37 cellular contexts compared by ENCODE assay signal in genomic region chr1:223378754-223379153, GRCh38. TPM values are rescaled to one million over a fixed set of nuclear protein-coding genes. Genes with fewer than 3 reads are reported as not detected.
"Had no signal": no experiment of that assay in that cellular context is flagged by ENCODE, and none has a peak within 500 bp of the region (broad histone marks: within the 10 kb centered on the region; RNA-seq: fewer than 3 reads in every experiment).

No MANE protein-coding gene starts in this region.

- H3K4me3 Mint-ChIP-seq: activated naive CD4-positive, alpha-beta T cell treated with anti-CD3 and anti-CD28 coated beads for 36 hours; activated naive CD8-positive, alpha-beta T cell treated with anti-CD3 and anti-CD28 coated beads for 36 hours; activated T-helper 1 cell treated with anti-CD3 and anti-CD28 coated beads, Interleukin-12 subunit alpha, Interleukin-12 subunit beta, Interleukin-2, Interleukin-4 antibody, amounts not matched to agents 30 ng/mL and 10 ng/mL and 1 ng/mL, durations not matched to agents 14 hours and 24 hours and 36 hours; naive B cell; nephron progenitor cell; stimulated activated effector memory CD8-positive, alpha-beta T cell treated with anti-CD3 and anti-CD28 coated beads, Interleukin-12 subunit alpha, Interleukin-12 subunit beta, amount 100 ng/mL, for 72 hours had no signal

- H3K27me3 ChIP-seq: body of pancreas, colonic mucosa, esophagus squamous epithelium, neutrophil, ovary, right lobe of liver, stomach, thyroid gland had no signal

- H3K36me3 ChIP-seq: adrenal gland, colonic mucosa, esophagus squamous epithelium, heart right ventricle, left ventricle myocardium inferior, neutrophil, ovary, right lobe of liver, stomach, thyroid gland had no signal

- ATAC-seq: body of pancreas; heart right ventricle; mucosa of descending colon; right lobe of liver; stimulated activated effector memory CD8-positive, alpha-beta T cell treated with anti-CD3 and anti-CD28 coated beads, Interleukin-12 subunit alpha, Interleukin-12 subunit beta, amount 100 ng/mL, for 72 hours had no signal

- H3K27ac ChIP-seq: adrenal gland, body of pancreas, colonic mucosa, epithelial cell of prostate, esophagus squamous epithelium, heart right ventricle, left ventricle myocardium inferior, neutrophil, ovary, right lobe of liver, stomach, thyroid gland had no signal

- DNase-seq: activated CD4-positive, alpha-beta T cell treated with anti-CD3 and anti-CD28 coated beads for 4 hours; activated CD4-positive, alpha-beta T cell treated with anti-CD3 and anti-CD28 coated beads, Interleukin-2, amount 50 U/mL, for 48 hours; activated CD8-positive, alpha-beta memory T cell treated with anti-CD3 and anti-CD28 coated beads, Interleukin-2, amount 50 U/mL, for 4 hours; activated effector memory CD4-positive, alpha-beta T cell treated with anti-CD3 and anti-CD28 coated beads, Interleukin-2, amount 50 U/mL, for 16 hours; activated naive CD4-positive, alpha-beta T cell treated with anti-CD3 and anti-CD28 coated beads for 36 hours; activated naive CD8-positive, alpha-beta T cell treated with anti-CD3 and anti-CD28 coated beads for 36 hours; activated T-cell treated with anti-CD3 and anti-CD28 coated beads, Interleukin-2, amount 50 U/mL, for 1 hour; adrenal gland; aorta; body of pancreas; cerebellar nuclear complex; colonic mucosa; effector CD8-positive, alpha-beta T cell; esophagus squamous epithelium; foreskin melanocyte; heart right ventricle; left ventricle myocardium inferior; mucosa of descending colon; naive B cell; nephron progenitor cell; ovary; right lobe of liver; stimulated activated CD4-positive, alpha-beta T cell treated with anti-CD3 and anti-CD28 coated beads, Interleukin-4, amount 100 ng/mL, for 24 hours; stomach; thyroid gland had no signal

- H3K27ac Mint-ChIP-seq: activated naive CD4-positive, alpha-beta T cell treated with anti-CD3 and anti-CD28 coated beads for 36 hours; activated naive CD8-positive, alpha-beta T cell treated with anti-CD3 and anti-CD28 coated beads for 36 hours; activated T-helper 1 cell treated with anti-CD3 and anti-CD28 coated beads, Interleukin-12 subunit alpha, Interleukin-12 subunit beta, Interleukin-2, Interleukin-4 antibody, amounts not matched to agents 30 ng/mL and 10 ng/mL and 1 ng/mL, durations not matched to agents 14 hours and 24 hours and 36 hours; naive B cell; nephron progenitor cell; progenitor cell of endocrine pancreas; stimulated activated effector memory CD8-positive, alpha-beta T cell treated with anti-CD3 and anti-CD28 coated beads, Interleukin-12 subunit alpha, Interleukin-12 subunit beta, amount 100 ng/mL, for 72 hours had no signal

- H3K9me3 ChIP-seq: body of pancreas, colonic mucosa, mucosa of descending colon, neutrophil, ovary, right lobe of liver, thyroid gland had no signal

- H3K9me3 Mint-ChIP-seq: activated T-helper 1 cell treated with anti-CD3 and anti-CD28 coated beads, Interleukin-12 subunit alpha, Interleukin-12 subunit beta, Interleukin-2, Interleukin-4 antibody, amounts not matched to agents 30 ng/mL and 10 ng/mL and 1 ng/mL, durations not matched to agents 14 hours and 24 hours and 36 hours; stimulated activated effector memory CD8-positive, alpha-beta T cell treated with anti-CD3 and anti-CD28 coated beads, Interleukin-12 subunit alpha, Interleukin-12 subunit beta, amount 100 ng/mL, for 72 hours had no signal

- H3K4me1 ChIP-seq: adrenal gland, body of pancreas, colonic mucosa, esophagus squamous epithelium, heart right ventricle, left ventricle myocardium inferior, right lobe of liver, stomach, thyroid gland had no signal

- H3K4me1 Mint-ChIP-seq: activated naive CD8-positive, alpha-beta T cell treated with anti-CD3 and anti-CD28 coated beads for 36 hours; naive B cell; stimulated activated effector memory CD8-positive, alpha-beta T cell treated with anti-CD3 and anti-CD28 coated beads, Interleukin-12 subunit alpha, Interleukin-12 subunit beta, amount 100 ng/mL, for 72 hours had no signal

- H3K36me3 Mint-ChIP-seq: activated naive CD8-positive, alpha-beta T cell treated with anti-CD3 and anti-CD28 coated beads for 36 hours; stimulated activated effector memory CD8-positive, alpha-beta T cell treated with anti-CD3 and anti-CD28 coated beads, Interleukin-12 subunit alpha, Interleukin-12 subunit beta, amount 100 ng/mL, for 72 hours had no signal

- H3K4me3 ChIP-seq: adrenal gland, body of pancreas, colonic mucosa, esophagus squamous epithelium, heart right ventricle, left ventricle myocardium inferior, lung, mucosa of descending colon, ovary, right lobe of liver, stomach, thyroid gland had no signal

RNA-seq across cellular contexts. Expression of gene CCDC185, which starts 14.5 kb away (rescaled TPM):
- total RNA-seq: activated CD8-positive, alpha-beta memory T cell treated with anti-CD3 and anti-CD28 coated beads for 36 hours; activated naive CD4-positive, alpha-beta T cell treated with anti-CD3 and anti-CD28 coated beads for 36 hours; activated naive CD8-positive, alpha-beta T cell treated with anti-CD3 and anti-CD28 coated beads for 36 hours; activated T-helper 1 cell treated with anti-CD3 and anti-CD28 coated beads, Interleukin-12 subunit alpha, Interleukin-12 subunit beta, Interleukin-2, Interleukin-4 antibody, amounts not matched to agents 30 ng/mL and 10 ng/mL and 1 ng/mL, durations not matched to agents 14 hours and 24 hours and 36 hours; adrenal gland; aorta; body of pancreas; colonic mucosa; dermis microvascular lymphatic vessel endothelial cell; glomerular endothelial cell; heart right ventricle; left ventricle myocardium inferior; lung; mesenteric fat pad; mucosa of descending colon; ovary; progenitor cell of endocrine pancreas; right lobe of liver; skeletal muscle tissue; stomach; ureter had no signal

RNA-seq across cellular contexts. Expression of gene SUSD4, which starts 14.8 kb away (rescaled TPM):
- total RNA-seq: activated CD8-positive, alpha-beta memory T cell treated with anti-CD3 and anti-CD28 coated beads for 36 hours; activated T-helper 1 cell treated with anti-CD3 and anti-CD28 coated beads, Interleukin-12 subunit alpha, Interleukin-12 subunit beta, Interleukin-2, Interleukin-4 antibody, amounts not matched to agents 30 ng/mL and 10 ng/mL and 1 ng/mL, durations not matched to agents 14 hours and 24 hours and 36 hours; glomerular endothelial cell; mesenteric fat pad had no signal
